27 cellular contexts compared by ENCODE assay signal in genomic region chr22:37058917-37059701, GRCh38. TPM values are rescaled to one million over a fixed set of nuclear protein-coding genes. Genes with fewer than 3 reads are reported as not detected.
"Had no signal": no experiment of that assay in that cellular context is flagged by ENCODE, and none has a peak within 500 bp of the region (broad histone marks: within the 10 kb centered on the region; RNA-seq: fewer than 3 reads in every experiment).

No MANE protein-coding gene starts in this region.

- H3K4me3 ChIP-seq: breast epithelium, colonic mucosa, dorsolateral prefrontal cortex, esophagus squamous epithelium, gastroesophageal sphincter, heart right ventricle, sigmoid colon, smooth muscle cell, transverse colon, uterus had no signal

- H3K27ac Mint-ChIP-seq: activated naive CD8-positive, alpha-beta T cell; naive thymus-derived CD4-positive, alpha-beta T cell; stimulated activated memory B cell treated with anti-CD40 and anti-IgM and Interleukin-4, amounts not matched to agents 10 μg/mL and 1 μg/mL and 100 μg/mL, for 72 hours had no signal

- H3K36me3 ChIP-seq: breast epithelium, colonic mucosa, uterus had no signal

- H3K27me3 Mint-ChIP-seq: activated CD4-positive, alpha-beta T cell treated with anti-CD3 and anti-CD28 coated beads, Interleukin-2, amount 10 ng/mL, durations not matched to agents 7 days and 5 days; activated CD8-positive, alpha-beta T cell treated with anti-CD3 and anti-CD28 coated beads for 36 hours; activated naive CD8-positive, alpha-beta T cell; effector memory CD8-positive, alpha-beta T cell; naive thymus-derived CD4-positive, alpha-beta T cell; stimulated activated memory B cell treated with anti-CD40 and anti-IgM and Interleukin-4, amounts not matched to agents 10 μg/mL and 1 μg/mL and 100 μg/mL, for 72 hours had no signal

- H3K4me2 ChIP-seq: smooth muscle cell had no signal

- H3K9me3 Mint-ChIP-seq: activated CD4-positive, alpha-beta T cell treated with anti-CD3 and anti-CD28 coated beads, Interleukin-2, amount 10 ng/mL, durations not matched to agents 7 days and 5 days; activated CD8-positive, alpha-beta T cell treated with anti-CD3 and anti-CD28 coated beads for 36 hours; effector memory CD8-positive, alpha-beta T cell; naive thymus-derived CD4-positive, alpha-beta T cell; neural crest cell; stimulated activated memory B cell treated with anti-CD40 and anti-IgM and Interleukin-4, amounts not matched to agents 10 μg/mL and 1 μg/mL and 100 μg/mL, for 72 hours had no signal

- DNase-seq: activated CD4-positive, alpha-beta T cell treated with anti-CD3 and anti-CD28 coated beads, Interleukin-2, amount 10 ng/mL, durations not matched to agents 7 days and 5 days; activated CD4-positive, CD25-positive, alpha-beta regulatory T cell treated with anti-CD3 and anti-CD28 coated beads, Interleukin-2, amount 50 U/mL, for 72 hours; activated T-cell treated with anti-CD3 and anti-CD28 coated beads, Interleukin-2, amount 50 U/mL, for 1 hour; colonic mucosa; dorsolateral prefrontal cortex; effector memory CD8-positive, alpha-beta T cell; esophagus squamous epithelium; naive thymus-derived CD4-positive, alpha-beta T cell; sigmoid colon; stimulated activated CD4-positive, alpha-beta T cell treated with anti-CD3 and anti-CD28 coated beads, Interleukin-15, amount 100 ng/mL, for 24 hours; transverse colon; uterus had no signal

- H3K4me1 ChIP-seq: breast epithelium, sigmoid colon, uterus had no signal

- H3K36me3 Mint-ChIP-seq: activated naive CD8-positive, alpha-beta T cell had no signal

- ATAC-seq: gastroesophageal sphincter; heart right ventricle; left lobe of liver; stimulated activated memory B cell treated with anti-CD40 and anti-IgM and Interleukin-4, amounts not matched to agents 10 μg/mL and 1 μg/mL and 100 μg/mL, for 72 hours had no signal

- H3K9me3 ChIP-seq: breast epithelium, colonic mucosa, esophagus squamous epithelium, gastroesophageal sphincter, heart right ventricle, sigmoid colon, transverse colon, uterus had no signal

- H3K27ac ChIP-seq: breast epithelium, colonic mucosa, esophagus squamous epithelium, gastroesophageal sphincter, heart right ventricle, sigmoid colon, transverse colon, uterus, VCaP had no signal

- H3K4me1 Mint-ChIP-seq: neural crest cell had no signal

- H3K27me3 ChIP-seq: breast epithelium, colonic mucosa, dorsolateral prefrontal cortex, esophagus squamous epithelium, gastroesophageal sphincter, heart right ventricle, sigmoid colon, transverse colon, uterus had no signal

- H3K4me3 Mint-ChIP-seq: activated CD4-positive, alpha-beta T cell treated with anti-CD3 and anti-CD28 coated beads, Interleukin-2, amount 10 ng/mL, durations not matched to agents 7 days and 5 days; activated naive CD8-positive, alpha-beta T cell; effector memory CD8-positive, alpha-beta T cell; naive thymus-derived CD4-positive, alpha-beta T cell; neural crest cell; stimulated activated memory B cell treated with anti-CD40 and anti-IgM and Interleukin-4, amounts not matched to agents 10 μg/mL and 1 μg/mL and 100 μg/mL, for 72 hours had no signal

RNA-seq across cellular contexts. Expression of gene TMPRSS6, which starts 50.4 kb away (rescaled TPM):
- total RNA-seq: dorsolateral prefrontal cortex, gastroesophageal sphincter, heart right ventricle, lung microvascular endothelial cell, neural crest cell, omental fat pad, posterior vena cava, renal cortical epithelial cell, sigmoid colon, smooth muscle cell, uterus had no signal
- polyA plus RNA-seq: heart right ventricle; keratinocyte; naive thymus-derived CD4-positive, alpha-beta T cell; smooth muscle cell had no signal
